In genomic region chrX:16123222-16123786, GRCh38 we compare ENCODE assay signal across 8 cellular contexts. TPM values are rescaled to one million over a fixed set of nuclear protein-coding genes. Genes with fewer than 3 reads are reported as not detected.
A peak's percentile ranks its signal among the peaks of the same experiment; 100 is the strongest.
DNase-seq lines count a peak whose midpoint lies in the region; ATAC-seq and TF ChIP-seq lines count a peak whose summit lies in the region.

Gene GRPR (plus strand): TSS chrX:16123565. CDS start chrX:16123954, 389 bp downstream.

- no peaks in the 10 kb centered on the region for H3K4me1 ChIP-seq in colonic mucosa

- intact Hi-C loops in colonic mucosa (cut with DNase I) = no loop called here

- ATAC-seq in GM18909 (IDR thresholded peaks at IDR 0.05; ENCODE audit: poor library complexity, unreplicated experiment) = peak; percentile 63
- peak; percentile 56 for ATAC-seq in HG03342 (IDR thresholded peaks at IDR 0.05; ENCODE audit: unreplicated experiment)
- peak; percentile 69 to 73 for ATAC-seq in activated CD4-positive, CD25-positive, alpha-beta regulatory T cell treated with anti-CD3 and anti-CD28 coated beads, Interleukin-2, amount 50 U/mL, for 24 hours

- H3K4me3 ChIP-seq in AG09309 (ENCODE audit: control insufficient read depth, low read depth, low read length) (no peak within 1 kb of the TSS), colonic mucosa (no peak within 1 kb of the TSS)

- TF ChIP-seq CTCF in AG09309 (IDR thresholded peaks at IDR 0.05; ENCODE audit: control insufficient read depth, insufficient read depth, low read depth, low read length, missing control alignments) (peak; percentile 92), colonic mucosa (IDR thresholded peaks at IDR 0.05) (peak; percentile 83)

- H3K9ac ChIP-seq in colonic mucosa (ENCODE audit: low read depth in 2 of 2, low read length in 2 of 2) = no peak within 1 kb of the TSS

- no peaks in the 10 kb centered on the region for H3K36me3 ChIP-seq in colonic mucosa

- no peak within 1 kb of the TSS for H3K27ac ChIP-seq in colonic mucosa

- H3K9me3 ChIP-seq in colonic mucosa = no peaks in the 10 kb centered on the region

- DNase-seq in AG09309 (ENCODE audit: low read depth) (peak; percentile 71), NCI-H345 treated with DMSO at 0.1 percent for 48 hours (lab: John Stamatoyannopoulos, UW; ENCODE audit: unreplicated experiment) (peak; percentile 76), colonic mucosa (peak; percentile 79), left kidney (ENCODE audit: low read depth, low spot score) (peak; percentile 92)
- DNase-seq in stimulated activated CD4-positive, alpha-beta T cell treated with anti-CD3 and anti-CD28 coated beads, Interleukin-4, amount 100 ng/mL, for 48 hours (ENCODE audit: low read depth in 2 of 2) = peak; percentile 35 to 46

- H3K27me3 ChIP-seq in colonic mucosa = no peaks in the 10 kb centered on the region

RNA-seq across cellular contexts. Expression of gene GRPR, which starts in this region (rescaled TPM):
- not detected for total RNA-seq in colonic mucosa

Comparison
In these comparisons a context has a peak if more than half of its experiments do, and no peak if none do; other contexts are left out.
1. Peak in DNase-seq in colonic mucosa; RNA of the gene not detected or under 1 TPM.
2. DNase-seq: peak in every context shown above with its lines; median percentile 92 in left kidney; 79 in colonic mucosa; 76 in NCI-H345 treated with DMSO at 0.1 percent for 48 hours; 71 in AG09309; 40 in stimulated activated CD4-positive, alpha-beta T cell treated with anti-CD3 and anti-CD28 coated beads, Interleukin-4, amount 100 ng/mL, for 48 hours.